ENCODE assay signal across 8 cellular contexts in genomic region chr2:74472086-74472944, GRCh38. TPM values are rescaled to one million over a fixed set of nuclear protein-coding genes. Genes with fewer than 3 reads are reported as not detected.
DNase-seq lines count a peak whose midpoint lies in the region; ATAC-seq and TF ChIP-seq lines count a peak whose summit lies in the region.

MRPL53 (minus strand) TSS chr2:74472680; CDS start chr2:74472660, 20 bp downstream.

- peak; percentile 93 for DNase-seq in EL
- peak; percentile 98 for DNase-seq in GM23338 (ENCODE audit: low spot score)
- DNase-seq in SIG-M5 (lab: John Stamatoyannopoulos, UW) = peak; percentile 69
- DNase-seq in activated effector memory CD4-positive, alpha-beta T cell treated with anti-CD3 and anti-CD28 coated beads, Interleukin-2, amount 50 U/mL, for 16 hours = peak; percentile 98
- DNase-seq in fibroblast of the conjunctiva (ENCODE audit: low read depth) = peak; percentile 85
- peak; percentile 92 to 96 for DNase-seq in stimulated activated naive CD8-positive, alpha-beta T cell treated with anti-CD3 and anti-CD28 coated beads, Interleukin-15, amount 100 ng/mL, for 72 hours

- peak within 1 kb of the TSS; percentile 98 for H3K27ac Mint-ChIP-seq in GM23338
- H3K27ac Mint-ChIP-seq in stimulated activated naive CD8-positive, alpha-beta T cell treated with anti-CD3 and anti-CD28 coated beads, Interleukin-15, amount 100 ng/mL, for 72 hours = peak within 1 kb of the TSS; percentile 94 to 98

- H3F3A ChIP-seq in GM23338 (replicated peaks; ENCODE audit: low read depth) = peaks cover 13% of the 10 kb centered on the region
- peaks cover 5% of the 10 kb centered on the region; the same call in 1 of the 2 replicates for H3F3A ChIP-seq in Loucy (ENCODE audit: low read depth)
- peaks cover 3% of the 10 kb centered on the region for H3F3A ChIP-seq in neural cell (ENCODE audit: insufficient read depth, low read length, poor library complexity, severe bottlenecking)

- H3K9me2 ChIP-seq in GM23338 (ENCODE audit: insufficient read depth) = no peaks in the 10 kb centered on the region
- no peaks in the 10 kb centered on the region for H3K9me2 ChIP-seq in Loucy (replicated peaks; ENCODE audit: low read depth, low read length)
- H3K9me2 ChIP-seq in neural cell (ENCODE audit: insufficient read depth, low read length) = no peaks in the 10 kb centered on the region

- no peak for TF ChIP-seq RAD21 in neural cell (conservative IDR thresholded peaks at IDR 0.05)

- peak within 1 kb of the TSS; percentile 92 for H3K4me2 ChIP-seq in GM23338
- H3K4me2 ChIP-seq in Loucy (ENCODE audit: low read depth, low read length, poor library complexity, severe bottlenecking) = peak within 1 kb of the TSS; percentile 92
- peak within 1 kb of the TSS; percentile 68 for H3K4me2 ChIP-seq in neural cell (ENCODE audit: low read length)

- no peaks in the 10 kb centered on the region for H3K9me3 ChIP-seq in Loucy (ENCODE audit: insufficient read depth, low read depth, low read length)
- H3K9me3 ChIP-seq in neural cell (ENCODE audit: low read length) = no peaks in the 10 kb centered on the region

- H3K27me3 Mint-ChIP-seq in GM23338 (ENCODE audit: insufficient read depth, low read depth, poor library complexity) = peaks cover 15% of the 10 kb centered on the region
- no peaks in the 10 kb centered on the region for H3K27me3 Mint-ChIP-seq in stimulated activated naive CD8-positive, alpha-beta T cell treated with anti-CD3 and anti-CD28 coated beads, Interleukin-15, amount 100 ng/mL, for 72 hours

- H2AFZ ChIP-seq in GM23338 (peak within 1 kb of the TSS; percentile 72), Loucy (ENCODE audit: low read length) (peak within 1 kb of the TSS; percentile 87), neural cell (ENCODE audit: low read depth, low read length) (peak within 1 kb of the TSS; percentile 99)

- peak; percentile 93 for ATAC-seq in GM23338
- ATAC-seq in stimulated activated naive CD8-positive, alpha-beta T cell treated with anti-CD3 and anti-CD28 coated beads, Interleukin-15, amount 100 ng/mL, for 72 hours = peak; percentile 95

- H3K4me1 ChIP-seq in GM23338 (ENCODE audit: insufficient read depth) (peaks cover 7% of the 10 kb centered on the region; the same call in 1 of the 2 replicates), Loucy (ENCODE audit: insufficient read depth, low read length, poor library complexity, severe bottlenecking) (peaks cover 16% of the 10 kb centered on the region)

- H4K20me1 ChIP-seq in GM23338 (replicated peaks; ENCODE audit: insufficient read depth) (no peaks in the 10 kb centered on the region), Loucy (ENCODE audit: insufficient read depth, low read length, poor library complexity, severe bottlenecking) (no peaks in the 10 kb centered on the region), neural cell (ENCODE audit: insufficient read depth) (no peaks in the 10 kb centered on the region)

- peak; percentile 52 for TF ChIP-seq EP300 in neural cell (conservative IDR thresholded peaks at IDR 0.05; ENCODE audit: poor library complexity, severe bottlenecking)

- peak within 1 kb of the TSS; percentile 86 for H3K9ac ChIP-seq in Loucy (ENCODE audit: low read depth, low read length, poor library complexity, severe bottlenecking)
- H3K9ac ChIP-seq in neural cell (ENCODE audit: low read length) = peak within 1 kb of the TSS; percentile 84

- H3K4me1 Mint-ChIP-seq in GM23338 = peaks cover 2% of the 10 kb centered on the region; the same call in 1 of the 3 replicates
- peaks cover 38% of the 10 kb centered on the region for H3K4me1 Mint-ChIP-seq in stimulated activated naive CD8-positive, alpha-beta T cell treated with anti-CD3 and anti-CD28 coated beads, Interleukin-15, amount 100 ng/mL, for 72 hours

- H3K4me3 ChIP-seq in GM23338 (peak within 1 kb of the TSS; percentile 80), Loucy (ENCODE audit: low read length, poor library complexity, severe bottlenecking) (peak within 1 kb of the TSS; percentile 86), neural cell (ENCODE audit: low read length) (peak within 1 kb of the TSS; percentile 83)

- H3K27me3 ChIP-seq in GM23338 (ENCODE audit: insufficient read depth) = no peaks in the 10 kb centered on the region
- no peaks in the 10 kb centered on the region for H3K27me3 ChIP-seq in Loucy (ENCODE audit: insufficient read depth, low read length, poor library complexity, severe bottlenecking)
- no peaks in the 10 kb centered on the region for H3K27me3 ChIP-seq in neural cell (ENCODE audit: insufficient read depth, low read depth, low read length)

- H3K9me3 Mint-ChIP-seq in GM23338 = no peaks in the 10 kb centered on the region; the same call in 2 of the 3 replicates
- H3K9me3 Mint-ChIP-seq in stimulated activated naive CD8-positive, alpha-beta T cell treated with anti-CD3 and anti-CD28 coated beads, Interleukin-15, amount 100 ng/mL, for 72 hours = no peaks in the 10 kb centered on the region

- H3K36me3 ChIP-seq in GM23338 (ENCODE audit: insufficient read depth) (no peaks in the 10 kb centered on the region), Loucy (ENCODE audit: insufficient read depth, low read length) (peaks cover 6% of the 10 kb centered on the region; the same call in 1 of the 2 replicates), neural cell (ENCODE audit: insufficient read depth, low read length) (no peaks in the 10 kb centered on the region)

- peak within 1 kb of the TSS; percentile 98 for H3K4me3 Mint-ChIP-seq in GM23338
- H3K4me3 Mint-ChIP-seq in stimulated activated naive CD8-positive, alpha-beta T cell treated with anti-CD3 and anti-CD28 coated beads, Interleukin-15, amount 100 ng/mL, for 72 hours = peak within 1 kb of the TSS; percentile 97 to 100

- H3K79me2 ChIP-seq in GM23338 (replicated peaks; ENCODE audit: insufficient read depth) = no peaks in the 10 kb centered on the region
- peaks cover 14% of the 10 kb centered on the region; the same call in 1 of the 2 replicates for H3K79me2 ChIP-seq in Loucy (ENCODE audit: insufficient read depth, low read length)
- H3K79me2 ChIP-seq in neural cell (replicated peaks; ENCODE audit: insufficient read depth, low read length) = no peaks in the 10 kb centered on the region

- H3K36me3 Mint-ChIP-seq in GM23338 (ENCODE audit: low read depth) = peaks cover 19% of the 10 kb centered on the region

- H3K27ac ChIP-seq in GM23338 (ENCODE audit: low read depth) = peak within 1 kb of the TSS; percentile 96
- peak within 1 kb of the TSS; percentile 94 for H3K27ac ChIP-seq in neural cell (ENCODE audit: low read length)

- TF ChIP-seq CTCF in GM23338 (conservative IDR thresholded peaks at IDR 0.05; ENCODE audit: low read depth in 2 of 2) (no peak; a peak in 1 of 4 replicates), Loucy (conservative IDR thresholded peaks at IDR 0.05; ENCODE audit: low read length) (0 out of 2 replicates have a peak, but pooled peaks have one; percentile 10), neural cell (IDR thresholded peaks at IDR 0.05; ENCODE audit: poor library complexity, severe bottlenecking) (peak; percentile 26)

TF ChIP-seq in GM23338, 12 proteins besides CTCF, POLR2A, EP300 and RAD21 (continues in another document):
- TF ChIP-seq JUNB (IDR thresholded peaks at IDR 0.05; ENCODE audit: unreplicated experiment) (no peak), CREB1 (CRISPR knock-in tag; IDR thresholded peaks at IDR 0.05; ENCODE audit: low read depth) (peak; percentile 83), ETS1 (IDR thresholded peaks at IDR 0.05) (peak; percentile 95), ZNF114 (CRISPR knock-in tag; IDR thresholded peaks at IDR 0.05) (no peak)

TF ChIP-seq in neural cell, 6 proteins besides CTCF, POLR2A, EP300 and RAD21:
- TF ChIP-seq SMC3 (conservative IDR thresholded peaks at IDR 0.05; ENCODE audit: poor library complexity) = peak; percentile 41
- TF ChIP-seq MXI1 (conservative IDR thresholded peaks at IDR 0.05; ENCODE audit: poor library complexity, severe bottlenecking) = peak; percentile 90
- peak; percentile 99 for TF ChIP-seq POLR2AphosphoS5 (IDR thresholded peaks at IDR 0.05)
- TF ChIP-seq TAF1 (IDR thresholded peaks at IDR 0.05; ENCODE audit: low read depth) = peak; percentile 91
- TF ChIP-seq REST (IDR thresholded peaks at IDR 0.05; ENCODE audit: borderline replicate concordance) = peak; percentile 83
- TF ChIP-seq EZH2 (IDR thresholded peaks at IDR 0.05; ENCODE audit: borderline replicate concordance, insufficient read depth, low read length, poor library complexity, severe bottlenecking) = no peak
TF ChIP-seq in neural cell: peak in this region for 5.

RNA-seq across cellular contexts. Expression of gene MRPL53, which starts in this region (rescaled TPM):
- total RNA-seq in GM23338 (2014; rRNA removed; shearing (Covaris generic)) = 7.7 and 8.2 TPM in 2 replicates
- polyA plus RNA-seq in GM23338 (2016; fragmentation: Nextera tagmentation; extraction: Ambion mirVana) (65.1 and 70.4 TPM in 2 replicates), neural cell (28.0 and 28.6 TPM in 2 replicates)
- 12.2 and 12.7 TPM in 2 replicates for polyA minus RNA-seq in neural cell

Comparison
In these comparisons a context has a peak if more than half of its experiments do, and no peak if none do; other contexts are left out.
1. Peak in every context shown above with its lines: DNase-seq, ATAC-seq, H3K4me3 ChIP-seq and H3K27ac ChIP-seq.
2. CTCF ChIP-seq: peak in Loucy (single experiment) and neural cell (single experiment); none in GM23338 (0 of 2).